In the genomic region with DNA sequence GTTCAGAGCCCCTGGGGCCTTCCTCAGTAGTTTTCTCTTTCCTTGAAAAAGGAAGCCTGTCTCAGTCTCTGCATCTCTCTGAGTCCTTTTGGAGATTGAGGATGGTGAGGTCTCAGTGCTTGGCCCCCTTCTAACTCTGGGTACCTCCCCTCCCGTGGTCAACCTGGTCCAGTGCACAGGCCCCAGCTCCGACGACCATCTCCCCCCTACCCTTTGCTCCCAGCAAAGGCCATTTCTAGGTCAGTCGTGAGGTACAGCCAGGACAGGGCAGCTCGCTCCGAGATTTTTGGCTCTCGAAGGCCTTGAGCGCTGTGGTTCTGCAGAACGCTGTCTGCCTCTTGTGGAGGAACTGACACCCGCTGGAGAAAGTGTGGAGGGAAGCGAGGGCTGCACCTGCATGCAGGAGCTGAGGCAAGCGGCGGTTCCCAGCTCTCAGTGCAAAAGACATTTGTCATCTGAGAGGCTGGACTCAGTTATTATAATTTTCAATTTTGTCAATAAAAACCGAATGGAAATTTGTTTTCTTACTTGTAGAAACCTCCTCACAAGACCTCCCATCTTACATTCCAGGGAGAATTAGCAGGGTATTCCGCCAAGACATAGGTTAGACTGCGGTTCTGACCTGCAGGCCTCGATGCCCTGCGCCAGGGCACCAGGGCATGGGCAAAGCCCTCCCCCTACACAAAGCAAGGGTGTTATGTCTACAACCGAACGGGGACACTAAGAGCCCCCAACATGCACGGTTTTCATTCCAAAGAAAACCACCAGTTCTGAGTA, we compare ENCODE assay signal across 13 cellular contexts. TPM values are rescaled to one million over a fixed set of nuclear protein-coding genes. Genes with fewer than 3 reads are reported as not detected.
DNase-seq lines count a peak whose midpoint lies in the region; ATAC-seq and TF ChIP-seq lines count a peak whose summit lies in the region.
"Not testable (repeated sequence)": the region's sequence is repeated elsewhere in the genome, so short reads cannot be mapped to it uniquely, and the experiment has no call there.
"Had no signal": no experiment of that assay in that cellular context is flagged by ENCODE, and none has a peak within 500 bp of the region (broad histone marks: within the 10 kb centered on the region; RNA-seq: fewer than 3 reads in every experiment).

No MANE protein-coding gene starts in this region.

- peak overlapping the region; percentile 67 for H3K4me3 Mint-ChIP-seq in Calu3 (ENCODE audit: low read depth, unreplicated experiment)
- peak overlapping the region; percentile 63 for H3K4me3 Mint-ChIP-seq in T-helper 2 cell treated with Interferon-gamma antibody and Interleukin-4, amounts not matched to agents 5 μg/mL and 100 μg/mL, for 36 hours
- peak overlapping the region; percentile 77 for H3K4me3 Mint-ChIP-seq in activated naive CD8-positive, alpha-beta T cell treated with anti-CD3 and anti-CD28 coated beads for 36 hours

- intact Hi-C loops in Calu3 (cut with micrococcal nuclease; ENCODE audit: unreplicated experiment); stomach (cut with DNase I; ENCODE audit: low total_unique reads): not testable (repeated sequence)

- not testable (repeated sequence) for H3K27me3 ChIP-seq in iPS-20b (ENCODE audit: insufficient read depth, low read length); stomach

- not testable (repeated sequence) for H3K9me3 ChIP-seq in iPS-20b (ENCODE audit: insufficient read depth, low read depth, low read length); stomach

- H3K4me1 Mint-ChIP-seq in Calu3 (ENCODE audit: low read depth, unreplicated experiment); T-helper 2 cell treated with Interferon-gamma antibody and Interleukin-4, amounts not matched to agents 5 μg/mL and 100 μg/mL, for 36 hours (ENCODE audit: low read depth): not testable (repeated sequence)
- H3K4me1 Mint-ChIP-seq in activated naive CD8-positive, alpha-beta T cell treated with anti-CD3 and anti-CD28 coated beads for 36 hours, result peaks cover 13% of the 10 kb centered on the region

- H3K4me3 ChIP-seq in iPS-20b (ENCODE audit: low read length) (peak overlapping the region; percentile 33; the same call in 1 of the 2 replicates), stomach (peak overlapping the region in 1 of 4 donors; percentile 44)

- not testable (repeated sequence) for BruUV-seq in Calu3 (replicated peaks; lab: Mats Ljungman, UMichigan)

- CTCF ChIA-PET in Calu3 (lab: Charles Lee), result not testable (repeated sequence)

- not testable (repeated sequence) for H3K27ac ChIP-seq in iPS-20b (ENCODE audit: low read length)
- peak overlapping the region in 3 of 5 donors; percentile 85 to 94 (median 92) for H3K27ac ChIP-seq in stomach

- not testable (repeated sequence) for H3K9me3 Mint-ChIP-seq in Calu3 (ENCODE audit: low read depth, unreplicated experiment); T-helper 2 cell treated with Interferon-gamma antibody and Interleukin-4, amounts not matched to agents 5 μg/mL and 100 μg/mL, for 36 hours; activated naive CD8-positive, alpha-beta T cell treated with anti-CD3 and anti-CD28 coated beads for 36 hours

- H3K4me1 ChIP-seq in iPS-20b (ENCODE audit: insufficient read depth, low read length); stomach: not testable (repeated sequence)

- H3K27me3 Mint-ChIP-seq in Calu3 (ENCODE audit: unreplicated experiment); T-helper 2 cell treated with Interferon-gamma antibody and Interleukin-4, amounts not matched to agents 5 μg/mL and 100 μg/mL, for 36 hours (ENCODE audit: low read depth); activated naive CD8-positive, alpha-beta T cell treated with anti-CD3 and anti-CD28 coated beads for 36 hours: not testable (repeated sequence)

- not testable (repeated sequence) for TF ChIP-seq POLR2A in stomach (IDR thresholded peaks at IDR 0.05)

- H3K36me3 ChIP-seq in iPS-20b (ENCODE audit: insufficient read depth, low read depth, low read length); stomach: not testable (repeated sequence)

- not testable (repeated sequence) for TF ChIP-seq CTCF in Calu3 (IDR thresholded peaks at IDR 0.05; ENCODE audit: unreplicated experiment); omental fat pad (IDR thresholded peaks at IDR 0.05); stomach (IDR thresholded peaks at IDR 0.05)

- in situ Hi-C loops in KBM-7 (cut with MboI; ENCODE audit: low pct_unique_long_range_greater_than_20kb, low sequenced_read_pairs), result not testable (repeated sequence)

- peak; percentile 41 for ATAC-seq in omental fat pad (ENCODE audit: low FRiP score)

- H3K27ac Mint-ChIP-seq in Calu3 (ENCODE audit: unreplicated experiment); T-helper 2 cell treated with Interferon-gamma antibody and Interleukin-4, amounts not matched to agents 5 μg/mL and 100 μg/mL, for 36 hours: not testable (repeated sequence)
- peak overlapping the region; percentile 99 for H3K27ac Mint-ChIP-seq in activated naive CD8-positive, alpha-beta T cell treated with anti-CD3 and anti-CD28 coated beads for 36 hours

- H3K36me3 Mint-ChIP-seq in Calu3 (ENCODE audit: insufficient read depth, unreplicated experiment), result peaks cover 17% of the 10 kb centered on the region
- H3K36me3 Mint-ChIP-seq in T-helper 2 cell treated with Interferon-gamma antibody and Interleukin-4, amounts not matched to agents 5 μg/mL and 100 μg/mL, for 36 hours (ENCODE audit: low read depth); activated naive CD8-positive, alpha-beta T cell treated with anti-CD3 and anti-CD28 coated beads for 36 hours: not testable (repeated sequence)

- not testable (repeated sequence) for H3K9ac ChIP-seq in iPS-20b (ENCODE audit: low read depth, low read length)

- WGBS in stomach, 5 donors, result 22 to 39% (median 25%) methylated on average over 3 to 14 of the region's 21 CpGs; no CpG with 5 or more reads in 1 of the 5 donors

- TF ChIP-seq EP300 in stomach (IDR thresholded peaks at IDR 0.05), result not testable (repeated sequence)

- not testable (repeated sequence) for DNase-seq in Calu3; T-helper 2 cell treated with Interferon-gamma antibody and Interleukin-4, amounts not matched to agents 5 μg/mL and 100 μg/mL, for 36 hours (ENCODE audit: low spot score); omental fat pad (ENCODE audit: low spot score); stomach
- peak; percentile 7 for DNase-seq in KBM-7
- DNase-seq in activated CD8-positive, alpha-beta memory T cell treated with anti-CD3 and anti-CD28 coated beads for 24 hours, result peak; percentile 55
- peak; percentile 38 for DNase-seq in activated naive CD8-positive, alpha-beta T cell treated with anti-CD3 and anti-CD28 coated beads for 36 hours

RNA-seq across cellular contexts. Expression of a gene that starts 40.1 kb away (rescaled TPM):
- not detected in 2 replicates for total RNA-seq in Calu3 (2022)
- total RNA-seq in activated naive CD8-positive, alpha-beta T cell treated with anti-CD3 and anti-CD28 coated beads for 36 hours, result not detected
- total RNA-seq in omental fat pad, result not detected
- not detected for total RNA-seq in stomach
- not detected for polyA plus RNA-seq in stomach
- total RNA-seq: left ventricle myocardium inferior, sigmoid colon, SK-MEL-5, uterus had no signal
- polyA plus RNA-seq: neural cell, sigmoid colon had no signal
